8 cellular contexts compared by ENCODE assay signal in the genomic region with DNA sequence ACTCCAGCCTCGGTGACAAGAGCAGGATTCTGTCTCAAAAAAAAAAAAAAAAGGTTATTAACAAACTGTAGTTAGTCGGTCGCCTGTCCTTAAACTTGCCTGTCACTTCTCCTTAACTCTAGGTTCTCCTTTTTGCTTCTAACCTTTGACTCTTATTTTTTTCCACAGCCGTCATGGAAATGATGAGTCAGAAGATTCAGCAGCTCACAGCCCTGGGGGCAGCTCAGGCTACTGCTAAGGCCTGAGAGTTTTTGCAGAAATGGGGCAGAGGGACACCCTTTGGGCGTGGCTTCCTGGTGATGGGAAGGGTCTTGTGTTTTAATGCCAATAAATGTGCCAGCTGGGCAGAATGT. TPM values are rescaled to one million over a fixed set of nuclear protein-coding genes. Genes with fewer than 3 reads are reported as not detected.
DNase-seq lines count a peak whose midpoint lies in the region; ATAC-seq and TF ChIP-seq lines count a peak whose summit lies in the region.

No MANE protein-coding gene starts in this region.

- H3K36me3 ChIP-seq in HEK293 (ENCODE audit: control insufficient read depth in 2 of 2, insufficient read depth in 1 of 2, low read length in 2 of 2) (peaks cover 36 to 61% of the 10 kb centered on the region in 2 experiments), SK-N-MC (ENCODE audit: insufficient read depth, low read length) (peaks cover 48% of the 10 kb centered on the region), lower lobe of right lung (peaks cover 46% of the 10 kb centered on the region)

- no peaks in the 10 kb centered on the region for H3K9me3 ChIP-seq in HEK293 (ENCODE audit: control insufficient read depth, insufficient read depth, low read depth, low read length)
- H3K9me3 ChIP-seq in SK-N-MC (ENCODE audit: low read depth, low read length): no peaks in the 10 kb centered on the region
- no peaks in the 10 kb centered on the region for H3K9me3 ChIP-seq in lower lobe of right lung

- no peaks in the 10 kb centered on the region for H3K27me3 Mint-ChIP-seq in stimulated activated naive CD8-positive, alpha-beta T cell treated with anti-CD3 and anti-CD28 coated beads, Interleukin-15, amount 100 ng/mL, for 72 hours

- CTCF ChIA-PET in HEK293 (lab: Yijun Ruan, JAX): interaction anchor here (0.6 to 2.7 kb wide), 5 partner anchors 23 to 233 kb away, joined by 3 to 31 read pairs (median 5); partner anchors contain the start of gene AAAS

- H3K27ac Mint-ChIP-seq in stimulated activated naive CD8-positive, alpha-beta T cell treated with anti-CD3 and anti-CD28 coated beads, Interleukin-15, amount 100 ng/mL, for 72 hours: peak overlapping the region; percentile 98

- H3K4me3 ChIP-seq in HEK293 (ENCODE audit: low read depth, low read length): peak overlapping the region; percentile 98
- H3K4me3 ChIP-seq in SK-N-MC: peak overlapping the region; percentile 92
- peak overlapping the region; percentile 92 to 93 for H3K4me3 ChIP-seq in cardiac fibroblast (replicated peaks in 1 of 2; ENCODE audit: low read depth in 2 of 2, low read length in 2 of 2)
- peak overlapping the region; percentile 85 for H3K4me3 ChIP-seq in lower lobe of right lung

- DNase-seq in SK-N-MC (ENCODE audit: low read depth, low spot score) (no peak), cardiac fibroblast (ENCODE audit: low read depth in 2 of 2) (peak; percentile 80 to 91), lower lobe of right lung (peak; percentile 62), SW480 (ENCODE audit: low spot score) (no peak)
- peak; percentile 21 to 51 for DNase-seq in stimulated activated naive CD8-positive, alpha-beta T cell treated with anti-CD3 and anti-CD28 coated beads, Interleukin-15, amount 100 ng/mL, for 72 hours

- H3K27ac ChIP-seq in HEK293 (ENCODE audit: extremely low read depth, low read depth, low read length) (no peak overlapping the region), SK-N-MC (no peak overlapping the region; the same call in 1 of the 2 replicates), lower lobe of right lung (peak overlapping the region; percentile 92)

- peak overlapping the region; percentile 84 to 92 for H3K4me3 Mint-ChIP-seq in stimulated activated naive CD8-positive, alpha-beta T cell treated with anti-CD3 and anti-CD28 coated beads, Interleukin-15, amount 100 ng/mL, for 72 hours

- no peak overlapping the region for H3K9ac ChIP-seq in SK-N-MC (ENCODE audit: insufficient read length)

- POLR2A ChIA-PET in HEK293 (lab: Yijun Ruan, JAX): interaction anchor here (0.7 to 3.0 kb wide), 16 partner anchors 8 to 213 kb away, joined by 3 to 27 read pairs (median 4); partner anchors contain the start of genes AAAS, CSAD, ESPL1 and SP1

- peaks cover 4% of the 10 kb centered on the region for H3K4me1 ChIP-seq in HEK293 (ENCODE audit: control insufficient read depth, insufficient read depth, low read length)
- H3K4me1 ChIP-seq in lower lobe of right lung: peaks cover 66% of the 10 kb centered on the region

- no peaks in the 10 kb centered on the region for H3K9me3 Mint-ChIP-seq in stimulated activated naive CD8-positive, alpha-beta T cell treated with anti-CD3 and anti-CD28 coated beads, Interleukin-15, amount 100 ng/mL, for 72 hours

- peaks cover 78% of the 10 kb centered on the region for H3K4me1 Mint-ChIP-seq in stimulated activated naive CD8-positive, alpha-beta T cell treated with anti-CD3 and anti-CD28 coated beads, Interleukin-15, amount 100 ng/mL, for 72 hours

- no peaks in the 10 kb centered on the region for H3K27me3 ChIP-seq in lower lobe of right lung (ENCODE audit: low read depth)

- intact Hi-C loops in lower lobe of right lung (cut with DNase I): no loop called here

- peak; percentile 27 to 53 for ATAC-seq in lower lobe of right lung
- ATAC-seq in stimulated activated naive CD8-positive, alpha-beta T cell treated with anti-CD3 and anti-CD28 coated beads, Interleukin-15, amount 100 ng/mL, for 72 hours: peak; percentile 38
- no peak for ATAC-seq in GM18502 (IDR thresholded peaks at IDR 0.05; ENCODE audit: poor library complexity, unreplicated experiment)
- no peak for ATAC-seq in GM18868 (IDR thresholded peaks at IDR 0.05; ENCODE audit: unreplicated experiment)

- no peak for TF ChIP-seq CTCF in HEK293 (tag by site-specific recombination; IDR thresholded peaks at IDR 0.05)
- TF ChIP-seq CTCF in cardiac fibroblast (IDR thresholded peaks at IDR 0.05; ENCODE audit: low read depth, low read length): no peak
- TF ChIP-seq CTCF in lower lobe of right lung (IDR thresholded peaks at IDR 0.05): no peak

TF ChIP-seq in HEK293, 187 proteins besides CTCF, POLR2A, EP300 and RAD21:
- TF ChIP-seq ZNF24 (tag by site-specific recombination; IDR thresholded peaks at IDR 0.05): no peak
- no peak for TF ChIP-seq ZNF585B (tag by site-specific recombination; IDR thresholded peaks at IDR 0.05)
- TF ChIP-seq ZBTB21 (tag by site-specific recombination; IDR thresholded peaks at IDR 0.05): 0 out of 2 replicates have a peak, but pooled peaks have one; percentile 8
- TF ChIP-seq, protein P1, sequence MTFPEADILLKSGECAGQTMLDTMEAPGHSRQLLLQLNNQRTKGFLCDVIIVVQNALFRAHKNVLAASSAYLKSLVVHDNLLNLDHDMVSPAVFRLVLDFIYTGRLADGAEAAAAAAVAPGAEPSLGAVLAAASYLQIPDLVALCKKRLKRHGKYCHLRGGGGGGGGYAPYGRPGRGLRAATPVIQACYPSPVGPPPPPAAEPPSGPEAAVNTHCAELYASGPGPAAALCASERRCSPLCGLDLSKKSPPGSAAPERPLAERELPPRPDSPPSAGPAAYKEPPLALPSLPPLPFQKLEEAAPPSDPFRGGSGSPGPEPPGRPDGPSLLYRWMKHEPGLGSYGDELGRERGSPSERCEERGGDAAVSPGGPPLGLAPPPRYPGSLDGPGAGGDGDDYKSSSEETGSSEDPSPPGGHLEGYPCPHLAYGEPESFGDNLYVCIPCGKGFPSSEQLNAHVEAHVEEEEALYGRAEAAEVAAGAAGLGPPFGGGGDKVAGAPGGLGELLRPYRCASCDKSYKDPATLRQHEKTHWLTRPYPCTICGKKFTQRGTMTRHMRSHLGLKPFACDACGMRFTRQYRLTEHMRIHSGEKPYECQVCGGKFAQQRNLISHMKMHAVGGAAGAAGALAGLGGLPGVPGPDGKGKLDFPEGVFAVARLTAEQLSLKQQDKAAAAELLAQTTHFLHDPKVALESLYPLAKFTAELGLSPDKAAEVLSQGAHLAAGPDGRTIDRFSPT (tag by site-specific recombination; IDR thresholded peaks at IDR 0.05): peak; percentile 47
- peak; percentile 20; the same call in 1 of the 2 replicates for TF ChIP-seq GLIS1 (tag by site-specific recombination; IDR thresholded peaks at IDR 0.05)
- peak; percentile 7; the same call in 1 of the 2 replicates for TF ChIP-seq MYNN (tag by site-specific recombination; IDR thresholded peaks at IDR 0.05; ENCODE audit: borderline replicate concordance)
- TF ChIP-seq PRDM1 (tag by site-specific recombination; IDR thresholded peaks at IDR 0.05): 0 out of 2 replicates have a peak, but pooled peaks have one; percentile 12
- TF ChIP-seq ZNF132 (tag by site-specific recombination; IDR thresholded peaks at IDR 0.05; ENCODE audit: borderline replicate concordance): no peak
- TF ChIP-seq ZNF362 (tag by site-specific recombination; IDR thresholded peaks at IDR 0.05): peak; percentile 61; the same call in 1 of the 2 replicates
- no peak for TF ChIP-seq SCRT1 (tag by site-specific recombination; IDR thresholded peaks at IDR 0.05; ENCODE audit: borderline replicate concordance)

RNA-seq across cellular contexts. Expression of gene MYG1, which starts 0.4 kb away (rescaled TPM):
- 35.3 TPM for total RNA-seq in lower lobe of right lung

RNA-seq across cellular contexts. Expression of gene PFDN5, which starts 3.7 kb away (rescaled TPM):
- total RNA-seq in lower lobe of right lung: 474 TPM

RNA-seq across cellular contexts. Expression of gene AAAS, which starts 22.3 kb away (rescaled TPM):
- 45.2 TPM for total RNA-seq in lower lobe of right lung

RNA-seq across cellular contexts. Expression of gene ESPL1, which starts 31.0 kb away (rescaled TPM):
- total RNA-seq in lower lobe of right lung: 2.2 TPM

RNA-seq across cellular contexts. Expression of gene SP7, which starts 37.1 kb away (rescaled TPM):
- not detected for total RNA-seq in lower lobe of right lung

Comparison
In these comparisons a context has a peak if more than half of its experiments do, and no peak if none do; other contexts are left out.
1. DNase-seq: peak in cardiac fibroblast (2 of 2), lower lobe of right lung (single experiment) and stimulated activated naive CD8-positive, alpha-beta T cell treated with anti-CD3 and anti-CD28 coated beads, Interleukin-15, amount 100 ng/mL, for 72 hours (2 of 2); none in SK-N-MC (single experiment) and SW480 (single experiment).
2. ATAC-seq: peak in lower lobe of right lung (2 of 2) and stimulated activated naive CD8-positive, alpha-beta T cell treated with anti-CD3 and anti-CD28 coated beads, Interleukin-15, amount 100 ng/mL, for 72 hours (single experiment); none in GM18502 (single experiment) and GM18868 (single experiment).
3. Peak in every context shown above with its lines, with median percentiles within 50 percentile points of each other: H3K4me3 ChIP-seq.